10 cellular contexts compared by ENCODE assay signal in genomic region chr19:19214892-19215291, GRCh38. TPM values are rescaled to one million over a fixed set of nuclear protein-coding genes. Genes with fewer than 3 reads are reported as not detected.
A peak's percentile ranks its signal among the peaks of the same experiment; 100 is the strongest.
DNase-seq lines count a peak whose midpoint lies in the region; ATAC-seq, FAIRE-seq and TF ChIP-seq lines count a peak whose summit lies in the region.
"Had no signal": no experiment of that assay in that cellular context is flagged by ENCODE, and none has a peak within 500 bp of the region (broad histone marks: within the 10 kb centered on the region; RNA-seq: fewer than 3 reads in every experiment).

No MANE protein-coding gene starts in this region.

- H3K79me1 ChIP-seq in trophoblast cell (ENCODE audit: low read length), result no peaks in the 10 kb centered on the region

- no peak overlapping the region for H3K4ac ChIP-seq in trophoblast cell (ENCODE audit: low read depth, low read length)

- no peaks in the 10 kb centered on the region for H4K20me1 ChIP-seq in endothelial cell of umbilical vein (replicated peaks; ENCODE audit: control insufficient read depth, extremely low read depth, insufficient read depth, low read length)

- H3K36me3 ChIP-seq in endothelial cell of umbilical vein (ENCODE audit: control insufficient read depth in 2 of 2, extremely low read depth in 1 of 2, insufficient read depth in 2 of 2, low read length in 2 of 2) (no peaks in the 10 kb centered on the region), trophoblast cell (ENCODE audit: control insufficient read depth in 1 of 2, insufficient read depth in 2 of 2, low read length in 2 of 2) (no peaks in the 10 kb centered on the region), ascending aorta (no peaks in the 10 kb centered on the region)

- WGBS in trophoblast cell (ENCODE audit: extremely low coverage, insufficient coverage, insufficient read length), result no CpG with 5 or more reads among the region's 8 CpGs

- no peaks in the 10 kb centered on the region for H3K9me3 ChIP-seq in endothelial cell of umbilical vein (replicated peaks; ENCODE audit: control insufficient read depth, insufficient read depth, low read length)
- no peaks in the 10 kb centered on the region for H3K9me3 ChIP-seq in trophoblast cell (ENCODE audit: insufficient read depth, low read depth, low read length)
- no peaks in the 10 kb centered on the region for H3K9me3 ChIP-seq in ascending aorta

- TF ChIP-seq CTCF in endothelial cell of umbilical vein (IDR thresholded peaks at IDR 0.05; ENCODE audit: extremely low read depth in 1 of 2, insufficient read depth in 1 of 2, low read depth in 1 of 2, low read length in 2 of 2), result no peak
- no peak for TF ChIP-seq CTCF in ascending aorta (IDR thresholded peaks at IDR 0.05)

- H3K79me2 ChIP-seq in endothelial cell of umbilical vein (ENCODE audit: control insufficient read depth, insufficient read depth, low read length), result no peaks in the 10 kb centered on the region
- no peaks in the 10 kb centered on the region for H3K79me2 ChIP-seq in trophoblast cell (ENCODE audit: control insufficient read depth, insufficient read depth, low read length, poor library complexity)

- peak; percentile 64 for FAIRE-seq in endothelial cell of umbilical vein (lab: Jason Lieb, UNC)

- ATAC-seq in GM21529 (IDR thresholded peaks at IDR 0.05; ENCODE audit: unreplicated experiment), result no peak

- H2BK120ac ChIP-seq in trophoblast cell (ENCODE audit: insufficient read depth, low read length, poor library complexity), result no peak overlapping the region

- no peak overlapping the region for H2AFZ ChIP-seq in endothelial cell of umbilical vein (ENCODE audit: low read depth, low read length)
- H2AFZ ChIP-seq in trophoblast cell (ENCODE audit: insufficient read depth, low read length, poor library complexity), result no peak overlapping the region

- CTCF ChIA-PET in endothelial cell of umbilical vein (lab: Charles Lee), result interaction anchor here (1.5 to 2.9 kb wide), 2 partner anchors 10 to 15 kb away, joined by 8 to 9 read pairs; no protein-coding TSS in a partner anchor

- H2BK5ac ChIP-seq in trophoblast cell (ENCODE audit: low read depth, low read length, poor library complexity), result no peak overlapping the region

- H3K14ac ChIP-seq in trophoblast cell (ENCODE audit: low read length), result no peak overlapping the region

- H3K18ac ChIP-seq in trophoblast cell (ENCODE audit: low read length), result no peak overlapping the region

- H3K4me2 ChIP-seq in endothelial cell of umbilical vein (ENCODE audit: insufficient read depth, low read length), result no peak overlapping the region
- no peak overlapping the region for H3K4me2 ChIP-seq in trophoblast cell (ENCODE audit: low read length)

- no peak overlapping the region for H4K91ac ChIP-seq in trophoblast cell (ENCODE audit: low read depth, low read length)

- H3K27me3 ChIP-seq in endothelial cell of umbilical vein (ENCODE audit: control insufficient read depth in 2 of 2, insufficient read depth in 2 of 2, low read length in 2 of 2) (peaks cover 10 to 11% of the 10 kb centered on the region in 2 experiments), trophoblast cell (ENCODE audit: insufficient read depth, low read length) (peaks cover 20% of the 10 kb centered on the region), ascending aorta (peaks cover 3% of the 10 kb centered on the region)

- POLR2A ChIA-PET in endothelial cell of umbilical vein (lab: Charles Lee), result no interaction called here

- H3K27ac ChIP-seq in endothelial cell of umbilical vein (ENCODE audit: insufficient read depth, low read depth, low read length), result no peak overlapping the region
- no peak overlapping the region for H3K27ac ChIP-seq in trophoblast cell (ENCODE audit: low read depth, low read length)
- no peak overlapping the region for H3K27ac ChIP-seq in ascending aorta

- no peak overlapping the region for H2AK5ac ChIP-seq in trophoblast cell (ENCODE audit: low read length)

- H3K23ac ChIP-seq in trophoblast cell (ENCODE audit: low read length), result no peak overlapping the region

- DNase-seq in NCI-H82 (lab: John Stamatoyannopoulos, UW) (peak; percentile 40), NCI-H82 treated with DMSO at 0.1 percent for 48 hours (lab: John Stamatoyannopoulos, UW; ENCODE audit: unreplicated experiment) (no peak), endothelial cell of umbilical vein (ENCODE audit: low read depth, low spot score) (peak; percentile 50), trophoblast cell (peak; percentile 30 to 62), ascending aorta (ENCODE audit: low spot score in 2 of 2) (no peak)
- no peak for DNase-seq in central memory CD4-positive, alpha-beta T cell
- DNase-seq: 8988T, NCI-H2227 treated with DMSO at 0.1 percent for 48 hours had no signal

- intact Hi-C loops in endothelial cell of umbilical vein (cut with micrococcal nuclease) (no loop called here), ascending aorta (cut with DNase I) (no loop called here)

- no TSS peak for BruUV-seq in endothelial cell of umbilical vein (replicated peaks; lab: Mats Ljungman, UMichigan)

- H2BK12ac ChIP-seq in trophoblast cell (ENCODE audit: low read length), result no peak overlapping the region

- H4K8ac ChIP-seq in trophoblast cell (ENCODE audit: low read depth, low read length), result no peak overlapping the region

- no peaks in the 10 kb centered on the region for H3K9me1 ChIP-seq in endothelial cell of umbilical vein (replicated peaks; ENCODE audit: control insufficient read depth, extremely low read depth, insufficient read depth, low read length)

- H3K4me1 ChIP-seq in endothelial cell of umbilical vein (ENCODE audit: control insufficient read depth, extremely low read depth, insufficient read depth, low read length) (no peaks in the 10 kb centered on the region), trophoblast cell (ENCODE audit: control insufficient read depth in 1 of 2, insufficient read depth in 2 of 2, low read length in 2 of 2) (no peaks in the 10 kb centered on the region), ascending aorta (no peaks in the 10 kb centered on the region)

- no peak overlapping the region for H4K12ac ChIP-seq in trophoblast cell (ENCODE audit: low read depth, low read length)

- no peak for TF ChIP-seq POLR2A in endothelial cell of umbilical vein (IDR thresholded peaks at IDR 0.05; ENCODE audit: low read depth, low read length)

- H3K9ac ChIP-seq in endothelial cell of umbilical vein (replicated peaks; ENCODE audit: extremely low read depth, insufficient read depth, low read length), result no peak overlapping the region
- no peak overlapping the region for H3K9ac ChIP-seq in trophoblast cell (ENCODE audit: low read length)

- no peak overlapping the region for H3K4me3 ChIP-seq in endothelial cell of umbilical vein (replicated peaks in 1 of 3; ENCODE audit: insufficient read depth in 1 of 3, low read depth in 1 of 3, low read length in 3 of 3)
- H3K4me3 ChIP-seq in trophoblast cell (ENCODE audit: low read depth, low read length), result no peak overlapping the region
- no peak overlapping the region for H3K4me3 ChIP-seq in ascending aorta

- dilution Hi-C loops in endothelial cell of umbilical vein (cut with MboI; ENCODE audit: extremely low pct_ligation_motif_present, low sequenced_read_pairs), result no loop called here

RNA-seq across cellular contexts. Expression of gene NCAN, which starts 3.1 kb away (rescaled TPM):
- polyA plus RNA-seq in PFSK-1 (2012; ENCODE audit: insufficient read length, low read depth), result not detected
- total RNA-seq in endothelial cell of umbilical vein, result not detected in 2 replicates
- polyA plus RNA-seq in endothelial cell of umbilical vein, result not detected in 2 replicates
- not detected in 2 replicates for polyA plus RNA-seq in endothelial cell of umbilical vein (2011; cell fraction: cytosol; rRNA removed)
- polyA plus RNA-seq in endothelial cell of umbilical vein (2011; cell fraction: nucleus; rRNA removed), result not detected in 2 replicates
- polyA plus RNA-seq in endothelial cell of umbilical vein (2012), result not detected in 2 replicates
- polyA minus RNA-seq in endothelial cell of umbilical vein, result not detected in 2 replicates
- not detected for polyA minus RNA-seq in endothelial cell of umbilical vein (2011; cell fraction: cytosol; rRNA and poly(A)+ RNA removed)
- polyA minus RNA-seq in endothelial cell of umbilical vein (2011; cell fraction: nucleus; rRNA and poly(A)+ RNA removed), result not detected in 2 replicates
- polyA plus RNA-seq in trophoblast cell (2013), result 0.01 TPM in 2 replicates
- not detected for total RNA-seq in ascending aorta

RNA-seq across cellular contexts. Expression of gene NR2C2AP, which starts 11.7 kb away (rescaled TPM):
- 20.7 TPM for polyA plus RNA-seq in PFSK-1 (2012; ENCODE audit: insufficient read length, low read depth)
- total RNA-seq in endothelial cell of umbilical vein, result 16.6 and 17.5 TPM in 2 replicates
- 11.9 and 13.4 TPM in 2 replicates for polyA plus RNA-seq in endothelial cell of umbilical vein
- 15.6 and 18.1 TPM in 2 replicates for polyA plus RNA-seq in endothelial cell of umbilical vein (2011; cell fraction: cytosol; rRNA removed)
- polyA plus RNA-seq in endothelial cell of umbilical vein (2011; cell fraction: nucleus; rRNA removed), result 11.0 and 12.6 TPM in 2 replicates
- polyA plus RNA-seq in endothelial cell of umbilical vein (2012), result 12.9 and 13.6 TPM in 2 replicates
- polyA minus RNA-seq in endothelial cell of umbilical vein, result 6.9 and 8.3 TPM in 2 replicates
- polyA minus RNA-seq in endothelial cell of umbilical vein (2011; cell fraction: cytosol; rRNA and poly(A)+ RNA removed), result 8.1 TPM
- polyA minus RNA-seq in endothelial cell of umbilical vein (2011; cell fraction: nucleus; rRNA and poly(A)+ RNA removed), result 2.5 and 2.8 TPM in 2 replicates
- 9.3 and 10.1 TPM in 2 replicates for polyA plus RNA-seq in trophoblast cell (2013)
- total RNA-seq in ascending aorta, result 16.5 TPM

RNA-seq across cellular contexts. Expression of gene RFXANK, which starts 22.8 kb away (rescaled TPM):
- 324 TPM for polyA plus RNA-seq in PFSK-1 (2012; ENCODE audit: insufficient read length, low read depth)
- total RNA-seq in endothelial cell of umbilical vein, result 105 and 118 TPM in 2 replicates
- polyA plus RNA-seq in endothelial cell of umbilical vein, result 124 and 146 TPM in 2 replicates
- polyA plus RNA-seq in endothelial cell of umbilical vein (2011; cell fraction: cytosol; rRNA removed), result 72.0 and 99.3 TPM in 2 replicates
- 138 and 160 TPM in 2 replicates for polyA plus RNA-seq in endothelial cell of umbilical vein (2011; cell fraction: nucleus; rRNA removed)
- polyA plus RNA-seq in endothelial cell of umbilical vein (2012), result 129 and 136 TPM in 2 replicates
- polyA minus RNA-seq in endothelial cell of umbilical vein, result 49.7 and 66.9 TPM in 2 replicates
- polyA minus RNA-seq in endothelial cell of umbilical vein (2011; cell fraction: cytosol; rRNA and poly(A)+ RNA removed), result 47.1 TPM
- 33.6 and 44.3 TPM in 2 replicates for polyA minus RNA-seq in endothelial cell of umbilical vein (2011; cell fraction: nucleus; rRNA and poly(A)+ RNA removed)
- 108 and 112 TPM in 2 replicates for polyA plus RNA-seq in trophoblast cell (2013)
- 20.2 TPM for total RNA-seq in ascending aorta

RNA-seq across cellular contexts. Expression of gene BORCS8, which starts 22.9 kb away (rescaled TPM):
- 25.7 TPM for polyA plus RNA-seq in PFSK-1 (2012; ENCODE audit: insufficient read length, low read depth)
- 35.6 and 45.8 TPM in 2 replicates for total RNA-seq in endothelial cell of umbilical vein
- 37.4 and 49.7 TPM in 2 replicates for polyA plus RNA-seq in endothelial cell of umbilical vein
- polyA plus RNA-seq in endothelial cell of umbilical vein (2011; cell fraction: cytosol; rRNA removed), result 30.4 and 34.0 TPM in 2 replicates
- 27.2 and 27.9 TPM in 2 replicates for polyA plus RNA-seq in endothelial cell of umbilical vein (2011; cell fraction: nucleus; rRNA removed)
- 23.4 and 24.3 TPM in 2 replicates for polyA plus RNA-seq in endothelial cell of umbilical vein (2012)
- polyA minus RNA-seq in endothelial cell of umbilical vein, result 28.2 and 29.3 TPM in 2 replicates
- polyA minus RNA-seq in endothelial cell of umbilical vein (2011; cell fraction: cytosol; rRNA and poly(A)+ RNA removed), result 7.0 TPM
- 11.6 and 18.9 TPM in 2 replicates for polyA minus RNA-seq in endothelial cell of umbilical vein (2011; cell fraction: nucleus; rRNA and poly(A)+ RNA removed)
- polyA plus RNA-seq in trophoblast cell (2013), result 18.6 and 19.2 TPM in 2 replicates
- total RNA-seq in ascending aorta, result 26.9 TPM

RNA-seq across cellular contexts. Expression of gene MEF2B, which starts 44.8 kb away (rescaled TPM):
- polyA plus RNA-seq in PFSK-1 (2012; ENCODE audit: insufficient read length, low read depth), result 1.6 TPM
- total RNA-seq in endothelial cell of umbilical vein, result 1.2 and 1.3 TPM in 2 replicates
- polyA plus RNA-seq in endothelial cell of umbilical vein, result 0.52 and 0.65 TPM in 2 replicates
- polyA plus RNA-seq in endothelial cell of umbilical vein (2011; cell fraction: cytosol; rRNA removed), result 0.21 and 0.49 TPM in 2 replicates
- polyA plus RNA-seq in endothelial cell of umbilical vein (2011; cell fraction: nucleus; rRNA removed), result 1.4 and 1.7 TPM in 2 replicates
- 0.48 and 0.86 TPM in 2 replicates for polyA plus RNA-seq in endothelial cell of umbilical vein (2012)
- polyA minus RNA-seq in endothelial cell of umbilical vein, result not detected in 2 replicates
- not detected for polyA minus RNA-seq in endothelial cell of umbilical vein (2011; cell fraction: cytosol; rRNA and poly(A)+ RNA removed)
- polyA minus RNA-seq in endothelial cell of umbilical vein (2011; cell fraction: nucleus; rRNA and poly(A)+ RNA removed), result 1.8 TPM in 1 of 2 replicates, not detected in the other
- 1.1 and 1.2 TPM in 2 replicates for polyA plus RNA-seq in trophoblast cell (2013)
- not detected for total RNA-seq in ascending aorta

Comparison
In these comparisons a context has a peak if more than half of its experiments do, and no peak if none do; other contexts are left out.
1. DNase-seq: peak in NCI-H82 (single experiment), endothelial cell of umbilical vein (single experiment) and trophoblast cell (2 of 2); none in NCI-H82 treated with DMSO at 0.1 percent for 48 hours (single experiment), ascending aorta (0 of 2) and central memory CD4-positive, alpha-beta T cell (single experiment).